8 cellular contexts compared by ENCODE assay signal in the genomic region with DNA sequence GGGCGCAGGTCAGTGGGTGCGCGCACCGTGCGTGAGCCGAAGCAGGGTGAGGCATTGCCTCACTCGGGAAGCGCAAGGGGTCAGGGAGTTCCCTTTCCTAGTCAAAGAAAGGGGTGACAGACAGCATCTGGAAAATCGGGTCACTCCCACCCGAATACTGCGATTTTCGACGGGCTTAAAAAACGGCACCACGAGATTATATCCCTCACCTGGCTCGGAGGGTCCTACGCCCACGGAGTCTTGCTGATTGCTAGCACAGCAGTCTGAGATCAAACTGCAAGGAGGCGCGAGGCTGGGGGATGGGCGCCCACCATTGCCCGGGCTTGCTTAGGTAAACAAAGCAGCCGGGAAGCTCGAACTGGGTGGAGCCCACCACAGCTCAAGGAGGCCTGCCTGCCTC.
DNase-seq lines count a peak whose midpoint lies in the region; ATAC-seq and TF ChIP-seq lines count a peak whose summit lies in the region.
"Not testable (repeated sequence)": the region's sequence is repeated elsewhere in the genome, so short reads cannot be mapped to it uniquely, and the experiment has no call there.

No MANE protein-coding gene starts in this region.

- H3K27ac ChIP-seq in GM23338 (ENCODE audit: low read depth): peak overlapping the region; percentile 90
- not testable (repeated sequence) for H3K27ac ChIP-seq in mesendoderm (ENCODE audit: low read depth, low read length); trophoblast cell (ENCODE audit: low read depth, low read length)

- H3K79me2 ChIP-seq in GM23338 (replicated peaks; ENCODE audit: insufficient read depth): peaks cover 13% of the 10 kb centered on the region
- H3K79me2 ChIP-seq in mesendoderm (ENCODE audit: control insufficient read depth, insufficient read depth, low read length); trophoblast cell (ENCODE audit: control insufficient read depth, insufficient read depth, low read length, poor library complexity): not testable (repeated sequence)

- WGBS in mesendoderm (ENCODE audit: extremely low coverage, insufficient coverage, low lambda C conversion rate): no CpG with 5 or more reads among the region's 24 CpGs
- WGBS in trophoblast cell (ENCODE audit: extremely low coverage, insufficient coverage, insufficient read length): no CpG with 5 or more reads among the region's 24 CpGs

- not testable (repeated sequence) for H3K9me3 ChIP-seq in iPS-15b (ENCODE audit: control insufficient read depth, insufficient read depth, low read length); trophoblast cell (ENCODE audit: insufficient read depth, low read depth, low read length)

- not testable (repeated sequence) for H3K4me1 ChIP-seq in GM23338 (ENCODE audit: insufficient read depth); iPS-15b (ENCODE audit: control insufficient read depth, insufficient read depth, low read length); mesendoderm (ENCODE audit: control insufficient read depth, low read depth, low read length); trophoblast cell (ENCODE audit: control insufficient read depth in 1 of 2, insufficient read depth in 2 of 2, low read length in 2 of 2)

- H2BK15ac ChIP-seq in mesendoderm (replicated peaks; ENCODE audit: low read depth): not testable (repeated sequence)

- not testable (repeated sequence) for H3K27me3 ChIP-seq in GM23338 (ENCODE audit: insufficient read depth); iPS-15b (ENCODE audit: control insufficient read depth, insufficient read depth, low read length); mesendoderm (ENCODE audit: insufficient read depth, low read length, poor library complexity); trophoblast cell (ENCODE audit: insufficient read depth, low read length)

- H3K4me3 ChIP-seq in GM23338: peak overlapping the region; percentile 60
- H3K4me3 ChIP-seq in iPS-15b (ENCODE audit: low read depth, low read length): peak overlapping the region; percentile 60
- not testable (repeated sequence) for H3K4me3 ChIP-seq in mesendoderm (ENCODE audit: low read length)
- H3K4me3 ChIP-seq in trophoblast cell (ENCODE audit: low read depth, low read length): peak overlapping the region; percentile 64

- H3K23ac ChIP-seq in mesendoderm (ENCODE audit: low read length); trophoblast cell (ENCODE audit: low read length): not testable (repeated sequence)

- peaks cover 24% of the 10 kb centered on the region for H3K36me3 Mint-ChIP-seq in GM23338 (ENCODE audit: low read depth)
- not testable (repeated sequence) for H3K36me3 Mint-ChIP-seq in activated naive CD4-positive, alpha-beta T cell treated with anti-CD3 and anti-CD28 coated beads, Interleukin-2, amount 10 ng/mL, durations not matched to agents 7 days and 5 days; endothelial cell (ENCODE audit: low read depth, unreplicated experiment)

- peak; percentile 45 for DNase-seq in GM23338 (ENCODE audit: low spot score)
- peak; percentile 31 for DNase-seq in NCI-H1105 (lab: John Stamatoyannopoulos, UW)
- peak; percentile 6 for DNase-seq in NCI-H510A treated with DMSO at 0.1 percent for 48 hours (lab: John Stamatoyannopoulos, UW)
- not testable (repeated sequence) for DNase-seq in activated naive CD4-positive, alpha-beta T cell treated with anti-CD3 and anti-CD28 coated beads, Interleukin-2, amount 10 ng/mL, durations not matched to agents 7 days and 5 days; endothelial cell (ENCODE audit: low spot score); trophoblast cell
- DNase-seq in mesendoderm: peak; percentile 30

- H2AK5ac ChIP-seq in mesendoderm (ENCODE audit: low read length); trophoblast cell (ENCODE audit: low read length): not testable (repeated sequence)

- H3K56ac ChIP-seq in mesendoderm (ENCODE audit: low read length): not testable (repeated sequence)

- H2AFZ ChIP-seq in GM23338: peak overlapping the region; percentile 80
- not testable (repeated sequence) for H2AFZ ChIP-seq in trophoblast cell (ENCODE audit: insufficient read depth, low read length, poor library complexity)

- H3K4me1 Mint-ChIP-seq in GM23338; activated naive CD4-positive, alpha-beta T cell treated with anti-CD3 and anti-CD28 coated beads, Interleukin-2, amount 10 ng/mL, durations not matched to agents 7 days and 5 days; endothelial cell (ENCODE audit: unreplicated experiment): not testable (repeated sequence)

- H4K5ac ChIP-seq in mesendoderm (ENCODE audit: low read length): not testable (repeated sequence)

- peaks cover 24% of the 10 kb centered on the region for H3K9me3 Mint-ChIP-seq in GM23338
- peaks cover 17% of the 10 kb centered on the region for H3K9me3 Mint-ChIP-seq in activated naive CD4-positive, alpha-beta T cell treated with anti-CD3 and anti-CD28 coated beads, Interleukin-2, amount 10 ng/mL, durations not matched to agents 7 days and 5 days
- not testable (repeated sequence) for H3K9me3 Mint-ChIP-seq in endothelial cell (ENCODE audit: unreplicated experiment)

- not testable (repeated sequence) for H3K4ac ChIP-seq in mesendoderm (ENCODE audit: low read depth, low read length); trophoblast cell (ENCODE audit: low read depth, low read length)

- H2BK120ac ChIP-seq in mesendoderm (ENCODE audit: low read depth, low read length); trophoblast cell (ENCODE audit: insufficient read depth, low read length, poor library complexity): not testable (repeated sequence)

- not testable (repeated sequence) for H3K9ac ChIP-seq in iPS-15b (ENCODE audit: low read depth, low read length); mesendoderm (ENCODE audit: low read length); trophoblast cell (ENCODE audit: low read length)

- not testable (repeated sequence) for H2BK12ac ChIP-seq in trophoblast cell (ENCODE audit: low read length)

- H3K27ac Mint-ChIP-seq in GM23338: 0 out of 2 replicates have a peak overlapping the region, but pooled peaks have one; percentile 36
- peak overlapping the region; percentile 37 for H3K27ac Mint-ChIP-seq in activated naive CD4-positive, alpha-beta T cell treated with anti-CD3 and anti-CD28 coated beads, Interleukin-2, amount 10 ng/mL, durations not matched to agents 7 days and 5 days
- not testable (repeated sequence) for H3K27ac Mint-ChIP-seq in endothelial cell (ENCODE audit: unreplicated experiment)

- H4K91ac ChIP-seq in trophoblast cell (ENCODE audit: low read depth, low read length): not testable (repeated sequence)

- H3F3A ChIP-seq in GM23338 (replicated peaks; ENCODE audit: low read depth): not testable (repeated sequence)

- H3K27me3 Mint-ChIP-seq in GM23338 (ENCODE audit: insufficient read depth, low read depth, poor library complexity); activated naive CD4-positive, alpha-beta T cell treated with anti-CD3 and anti-CD28 coated beads, Interleukin-2, amount 10 ng/mL, durations not matched to agents 7 days and 5 days; endothelial cell (ENCODE audit: unreplicated experiment): not testable (repeated sequence)

- not testable (repeated sequence) for H4K12ac ChIP-seq in trophoblast cell (ENCODE audit: low read depth, low read length)

- not testable (repeated sequence) for H3K9me2 ChIP-seq in GM23338 (ENCODE audit: insufficient read depth)

- H4K20me1 ChIP-seq in GM23338 (replicated peaks; ENCODE audit: insufficient read depth): not testable (repeated sequence)

- H3K18ac ChIP-seq in mesendoderm (ENCODE audit: low read length); trophoblast cell (ENCODE audit: low read length): not testable (repeated sequence)

- not testable (repeated sequence) for H2BK5ac ChIP-seq in mesendoderm (ENCODE audit: low read length); trophoblast cell (ENCODE audit: low read depth, low read length, poor library complexity)

- not testable (repeated sequence) for H3K36me3 ChIP-seq in GM23338 (ENCODE audit: insufficient read depth); iPS-15b (ENCODE audit: control insufficient read depth, insufficient read depth, low read length); mesendoderm (ENCODE audit: control insufficient read depth, insufficient read depth, low read length); trophoblast cell (ENCODE audit: control insufficient read depth in 1 of 2, insufficient read depth in 2 of 2, low read length in 2 of 2)

- not testable (repeated sequence) for ATAC-seq in GM23338

- H3K4me3 Mint-ChIP-seq in GM23338 (peak overlapping the region; percentile 43; the same call in 2 of the 3 replicates), endothelial cell (ENCODE audit: unreplicated experiment) (peak overlapping the region; percentile 51)
- H3K4me3 Mint-ChIP-seq in activated naive CD4-positive, alpha-beta T cell treated with anti-CD3 and anti-CD28 coated beads, Interleukin-2, amount 10 ng/mL, durations not matched to agents 7 days and 5 days: not testable (repeated sequence)

- CTCF ChIA-PET in activated naive CD4-positive, alpha-beta T cell treated with anti-CD3 and anti-CD28 coated beads, Interleukin-2, amount 10 ng/mL, durations not matched to agents 7 days and 5 days (lab: Charles Lee): not testable (repeated sequence)

- H3K79me1 ChIP-seq in mesendoderm (ENCODE audit: low read length); trophoblast cell (ENCODE audit: low read length): not testable (repeated sequence)

- H3K4me2 ChIP-seq in GM23338: peak overlapping the region; percentile 75
- H3K4me2 ChIP-seq in mesendoderm (ENCODE audit: low read length); trophoblast cell (ENCODE audit: low read length): not testable (repeated sequence)

- H3K14ac ChIP-seq in trophoblast cell (ENCODE audit: low read length): not testable (repeated sequence)

- not testable (repeated sequence) for TF ChIP-seq CTCF in GM23338 (conservative IDR thresholded peaks at IDR 0.05; ENCODE audit: low read depth in 2 of 2); endothelial cell (IDR thresholded peaks at IDR 0.05; ENCODE audit: unreplicated experiment)

- not testable (repeated sequence) for H4K8ac ChIP-seq in mesendoderm (ENCODE audit: low read depth, low read length); trophoblast cell (ENCODE audit: low read depth, low read length)
